Comparison of ENCODE assay signal across 8 cellular contexts in the genomic region with DNA sequence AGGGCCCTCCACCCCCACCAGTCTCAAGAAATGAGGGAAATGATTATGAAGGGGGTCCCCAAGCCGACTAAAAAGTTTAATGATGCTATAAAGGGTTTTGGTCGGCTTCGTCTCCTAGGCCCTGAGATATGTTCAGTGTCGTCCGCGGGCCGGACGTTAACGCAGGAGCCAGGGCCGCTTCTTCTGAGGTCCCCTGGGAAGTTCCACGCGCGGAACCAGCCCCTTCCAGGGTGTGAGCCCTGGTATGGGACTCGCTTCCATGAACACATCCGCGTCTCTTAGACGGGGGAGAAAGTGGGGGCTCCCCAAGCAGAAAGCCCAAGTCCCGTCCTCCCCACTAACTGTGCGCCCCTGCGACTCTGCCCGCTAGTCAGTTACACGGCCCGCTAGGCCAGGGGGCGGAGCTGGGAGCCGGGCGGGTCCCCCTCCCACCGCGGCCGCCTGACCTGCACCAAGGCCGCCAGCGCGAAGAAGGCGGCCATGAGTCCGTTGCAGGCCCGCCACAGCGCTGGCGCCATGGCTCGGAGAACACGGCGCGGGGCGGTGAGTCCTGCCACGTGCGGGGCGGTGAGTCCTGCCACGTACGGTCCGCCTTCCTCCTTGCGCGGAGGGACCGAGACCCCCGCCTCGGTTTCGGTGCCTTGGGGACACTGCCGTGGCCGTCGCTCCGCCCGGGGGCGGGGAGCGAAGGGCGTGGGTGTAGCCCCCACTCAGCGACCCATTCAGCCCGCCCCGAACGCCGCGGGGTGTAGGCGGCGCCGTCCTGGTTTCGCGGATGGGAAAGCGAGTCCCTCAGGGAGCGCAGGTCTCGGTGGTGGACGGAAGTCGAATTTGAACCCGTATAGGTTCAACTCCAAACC. TPM values are rescaled to one million over a fixed set of nuclear protein-coding genes. Genes with fewer than 3 reads are reported as not detected.
A peak's percentile ranks its signal among the peaks of the same experiment; 100 is the strongest.
DNase-seq lines count a peak whose midpoint lies in the region; ATAC-seq and TF ChIP-seq lines count a peak whose summit lies in the region.

Gene TMEM220, minus strand, starts transcription at position 690 of the 860 bp plus-strand sequence. Its CDS starts 172 bp downstream, at position 518.

- H3K36me3 ChIP-seq in Peyer's patch (no peaks in the 10 kb centered on the region), adipocyte (ENCODE audit: control insufficient read depth, insufficient read depth, low read length, severe bottlenecking) (peaks cover 22% of the 10 kb centered on the region), cardiac muscle cell (no peaks in the 10 kb centered on the region), ovary (no peaks in the 10 kb centered on the region)

- no peak for TF ChIP-seq EP300 in ovary (IDR thresholded peaks at IDR 0.05)

- peak; percentile 41 to 66 for TF ChIP-seq POLR2A in Peyer's patch (IDR thresholded peaks at IDR 0.05)
- TF ChIP-seq POLR2A in ovary (IDR thresholded peaks at IDR 0.05): peak; percentile 72

- intact Hi-C loops in ovary (cut with DNase I): loop anchor here in 1 of 4 donors (5.0 kb wide), 1 partner anchor 113 kb away; no protein-coding TSS in a partner anchor

- H3K9me3 ChIP-seq in Peyer's patch (no peaks in the 10 kb centered on the region), adipocyte (ENCODE audit: control insufficient read depth, low read length) (no peaks in the 10 kb centered on the region), cardiac muscle cell (ENCODE audit: low read depth) (no peaks in the 10 kb centered on the region), ovary (no peaks in the 10 kb centered on the region)

- TF ChIP-seq CTCF in GM12864 (IDR thresholded peaks at IDR 0.05; ENCODE audit: low read depth, low read length, missing control alignments): no peak
- TF ChIP-seq CTCF in Peyer's patch (IDR thresholded peaks at IDR 0.05): peak in 1 of 6 experiments; percentile 3
- no peak for TF ChIP-seq CTCF in cardiac muscle cell (IDR thresholded peaks at IDR 0.05; ENCODE audit: low read depth, low read length)
- TF ChIP-seq CTCF in ovary (IDR thresholded peaks at IDR 0.05): peak in 1 of 3 donors; percentile 22

- H3K4me3 ChIP-seq in GM12864 (ENCODE audit: low read depth, low read length) (peak within 1 kb of the TSS; percentile 55), Peyer's patch (peak within 1 kb of the TSS; percentile 67 to 70 (median 68)), adipocyte (ENCODE audit: low read length) (peak within 1 kb of the TSS; percentile 83), cardiac muscle cell (peak within 1 kb of the TSS; percentile 42), ovary (peak within 1 kb of the TSS; percentile 86)

- peak; percentile 70 for ATAC-seq in HG02571 (IDR thresholded peaks at IDR 0.05; ENCODE audit: unreplicated experiment)

- H3K9ac ChIP-seq in adipocyte (ENCODE audit: low read length): peak within 1 kb of the TSS; percentile 87

- H3K4me1 ChIP-seq in Peyer's patch (peaks cover 0 to 25% (median 8%) of the 10 kb centered on the region in 4 donors), adipocyte (ENCODE audit: control insufficient read depth, insufficient read depth, low read length) (peaks cover 13% of the 10 kb centered on the region), cardiac muscle cell (ENCODE audit: low read depth) (no peaks in the 10 kb centered on the region), ovary (ENCODE audit: insufficient read depth) (peaks cover 2% of the 10 kb centered on the region)

- no peaks in the 10 kb centered on the region for H3K27me3 ChIP-seq in Peyer's patch
- no peaks in the 10 kb centered on the region for H3K27me3 ChIP-seq in adipocyte (replicated peaks; ENCODE audit: control insufficient read depth, insufficient read depth, low read length)
- no peaks in the 10 kb centered on the region for H3K27me3 ChIP-seq in cardiac muscle cell
- H3K27me3 ChIP-seq in ovary: no peaks in the 10 kb centered on the region

- 1 to 2% (median 1%) methylated on average over 78 to 79 of the region's 79 CpGs for WGBS in ovary, 3 donors

- H3K27ac ChIP-seq in Peyer's patch (peak within 1 kb of the TSS; percentile 78 to 93 (median 90)), cardiac muscle cell (no peak within 1 kb of the TSS), ovary (peak within 1 kb of the TSS; percentile 93 to 98)

- DNase-seq in GM12864 (ENCODE audit: low read depth) (no peak), Peyer's patch (peak; percentile 70 to 86 (median 83)), adipocyte (ENCODE audit: low read depth) (peak; percentile 85), cardiac muscle cell (ENCODE audit: low read depth in 1 of 2, low spot score in 1 of 2) (peak; percentile 81 to 89), ovary (peak; percentile 81 to 90 (median 87)), ureter (ENCODE audit: low spot score) (peak; percentile 79), NCI-H2029 treated with DMSO at 0.1 percent for 48 hours (lab: John Stamatoyannopoulos, UW) (no peak)

RNA-seq across cellular contexts. Expression of gene TMEM220, which starts in this region (rescaled TPM):
- total RNA-seq in Peyer's patch: 10 to 100 TPM; 14.6 to 56.1 (median 23.4) TPM
- 0.15 and 2.4 TPM in 2 replicates for total RNA-seq in cardiac muscle cell
- 2.6 and 2.8 TPM in 2 replicates for polyA plus RNA-seq in cardiac muscle cell
- total RNA-seq in ovary: 10 to 100 TPM in 3 of 7 donors, 1 to 10 TPM in 4; 5.4 to 14.1 (median 9.8) TPM
- polyA plus RNA-seq in ovary: 10 to 100 TPM in 1 of 2 donors, 1 to 10 TPM in 1; 8.4 to 11.0 TPM
- 17.6 TPM for total RNA-seq in ureter

Comparison
In these comparisons a context has a peak if more than half of its experiments do, and no peak if none do; other contexts are left out.
1. DNase-seq: peak in Peyer's patch (3 of 3), adipocyte (single experiment), cardiac muscle cell (2 of 2), ovary (5 of 5) and ureter (single experiment); none in GM12864 (single experiment) and NCI-H2029 treated with DMSO at 0.1 percent for 48 hours (single experiment).
2. Peak in every context shown above with its lines, with median percentiles within 50 percentile points of each other: H3K4me3 ChIP-seq.